ENCODE assay signal across 8 cellular contexts in genomic region chr9:130106860-130107848, GRCh38. TPM values are rescaled to one million over a fixed set of nuclear protein-coding genes. Genes with fewer than 3 reads are reported as not detected.
A peak's percentile ranks its signal among the peaks of the same experiment; 100 is the strongest.
DNase-seq lines count a peak whose midpoint lies in the region; ATAC-seq and TF ChIP-seq lines count a peak whose summit lies in the region.

No MANE protein-coding gene starts in this region.

- 36% methylated on average over 12 of the region's 12 CpGs for WGBS in suprapubic skin

- no peaks in the 10 kb centered on the region for H3K79me2 ChIP-seq in DND-41 (ENCODE audit: insufficient read depth, low read length)

- H3K9me3 ChIP-seq in DND-41 (ENCODE audit: insufficient read depth, low read length, severe bottlenecking) (no peaks in the 10 kb centered on the region), SJSA1 (replicated peaks) (no peaks in the 10 kb centered on the region), suprapubic skin (no peaks in the 10 kb centered on the region)

- H3K27me3 ChIP-seq in DND-41 (ENCODE audit: insufficient read depth, low read length, poor library complexity) (no peaks in the 10 kb centered on the region), SJSA1 (replicated peaks) (no peaks in the 10 kb centered on the region), suprapubic skin (no peaks in the 10 kb centered on the region)

- ATAC-seq in DND-41 (ENCODE audit: insufficient read depth, low read depth) (peak; percentile 95), GM18505 (IDR thresholded peaks at IDR 0.05; ENCODE audit: unreplicated experiment) (no peak)

- TF ChIP-seq CTCF in DND-41 (IDR thresholded peaks at IDR 0.05; ENCODE audit: borderline replicate concordance, extremely low read depth, low read length, poor library complexity, severe bottlenecking) (peak; percentile 89), LNCaP clone FGC (IDR thresholded peaks at IDR 0.05; ENCODE audit: control insufficient read depth, extremely low read depth, insufficient read depth) (peak; percentile 84), suprapubic skin (IDR thresholded peaks at IDR 0.05) (peak; percentile 69 to 74)

- DNase-seq in DND-41, result peak; percentile 76
- DNase-seq in LNCaP clone FGC (ENCODE audit: low read depth), result peak; percentile 15
- DNase-seq in SJSA1 (ENCODE audit: low read depth in 1 of 2, low spot score in 2 of 2), result peak; percentile 66 to 80
- peak; percentile 79 for DNase-seq in activated gamma-delta T cell treated with anti-CD3 and anti-CD28 coated beads, Interleukin-2, amount 50 U/mL, for 16 hours (ENCODE audit: low read depth)
- DNase-seq in foreskin melanocyte, result peak; percentile 58
- peak; percentile 67 for DNase-seq in occipital lobe (lab: John Stamatoyannopoulos, UW)
- peak; percentile 83 to 88 for DNase-seq in suprapubic skin (ENCODE audit: low spot score in 2 of 2)

- H3K27ac ChIP-seq in DND-41 (ENCODE audit: low read length) (no peak overlapping the region), SJSA1 (no peak overlapping the region), suprapubic skin (no peak overlapping the region)

- H2AFZ ChIP-seq in DND-41 (ENCODE audit: low read depth, low read length), result no peak overlapping the region

- TF ChIP-seq POLR2A in suprapubic skin (IDR thresholded peaks at IDR 0.05) (no peak), GM18505 (IDR thresholded peaks at IDR 0.05; ENCODE audit: borderline replicate concordance, extremely low read depth, insufficient read depth, insufficient read length) (no peak)

- no peak for TF ChIP-seq EP300 in suprapubic skin (IDR thresholded peaks at IDR 0.05)

- H3K4me1 ChIP-seq in DND-41 (ENCODE audit: insufficient read depth, low read length) (no peaks in the 10 kb centered on the region), SJSA1 (replicated peaks) (peaks cover 3% of the 10 kb centered on the region; the same call in 1 of the 2 replicates), suprapubic skin (peaks cover 2% of the 10 kb centered on the region)

- peaks cover 5% of the 10 kb centered on the region; the same call in 1 of the 2 replicates for H4K20me1 ChIP-seq in DND-41 (ENCODE audit: insufficient read depth, low read length)

- H3K36me3 ChIP-seq in DND-41 (ENCODE audit: insufficient read depth, low read length), result peaks cover 67% of the 10 kb centered on the region
- H3K36me3 ChIP-seq in SJSA1, result peaks cover 64% of the 10 kb centered on the region
- H3K36me3 ChIP-seq in suprapubic skin, result peaks cover 72% of the 10 kb centered on the region

- H3K4me3 ChIP-seq in DND-41 (ENCODE audit: low read depth in 1 of 2, low read length in 2 of 2) (no peak overlapping the region), LNCaP clone FGC (ENCODE audit: low read depth, low read length) (no peak overlapping the region), SJSA1 (no peak overlapping the region), suprapubic skin (no peak overlapping the region)

- H3K4me2 ChIP-seq in DND-41 (ENCODE audit: insufficient read depth, low read length), result no peak overlapping the region

- no peak overlapping the region for H3K9ac ChIP-seq in DND-41 (ENCODE audit: low read depth, low read length)

RNA-seq across cellular contexts. Expression of gene GPR107, which starts 53.4 kb away (rescaled TPM):
- total RNA-seq in SJSA1 (2014; rRNA removed; shearing (Covaris generic)), result 16.1 and 25.5 TPM in 2 replicates
- total RNA-seq in occipital lobe (22.3 TPM), suprapubic skin (10 to 100 TPM; 24.6 to 41.8 (median 34.1) TPM)

Comparison
In these comparisons a context has a peak if more than half of its experiments do, and no peak if none do; other contexts are left out.
1. DNase-seq: peak in every context shown above with its lines; median percentile 86 in suprapubic skin; 79 in activated gamma-delta T cell treated with anti-CD3 and anti-CD28 coated beads, Interleukin-2, amount 50 U/mL, for 16 hours; 76 in DND-41; 73 in SJSA1; 67 in occipital lobe; 58 in foreskin melanocyte; 15 in LNCaP clone FGC.